8 cellular contexts compared by ENCODE assay signal in genomic region chr4:1290165-1290977, GRCh38. TPM values are rescaled to one million over a fixed set of nuclear protein-coding genes. Genes with fewer than 3 reads are reported as not detected.
DNase-seq lines count a peak whose midpoint lies in the region; ATAC-seq and TF ChIP-seq lines count a peak whose summit lies in the region.

No MANE protein-coding gene starts in this region.

- H3K27ac Mint-ChIP-seq in activated T-cell treated with anti-CD3 and anti-CD28 coated beads, Interleukin-2, amount 50 U/mL, for 24 hours: peak overlapping the region; percentile 96

- H3K27ac ChIP-seq in HUES64 (ENCODE audit: low read depth, low read length) (peak overlapping the region; percentile 74; the same call in 1 of the 2 replicates), thymus (ENCODE audit: low read depth) (peak overlapping the region; percentile 92)

- H3K4me3 Mint-ChIP-seq in activated T-cell treated with anti-CD3 and anti-CD28 coated beads, Interleukin-2, amount 50 U/mL, for 24 hours: peak overlapping the region; percentile 97

- H3K4me1 Mint-ChIP-seq in activated T-cell treated with anti-CD3 and anti-CD28 coated beads, Interleukin-2, amount 50 U/mL, for 24 hours (ENCODE audit: low read depth): peaks cover 45% of the 10 kb centered on the region

- H3K4me1 ChIP-seq in HUES64 (ENCODE audit: insufficient read depth, low read length) (peaks cover 3% of the 10 kb centered on the region; the same call in 1 of the 2 replicates), thymus (ENCODE audit: control insufficient read depth, insufficient read depth, low read length) (peaks cover 16% of the 10 kb centered on the region)

- no peaks in the 10 kb centered on the region for H3K27me3 Mint-ChIP-seq in activated T-cell treated with anti-CD3 and anti-CD28 coated beads, Interleukin-2, amount 50 U/mL, for 24 hours

- in situ Hi-C loops in astrocyte of the spinal cord (cut with HindIII; ENCODE audit: low sequenced_read_pairs): no loop called here

- ATAC-seq in left lobe of liver: peak; percentile 10

- no peaks in the 10 kb centered on the region for H3K36me3 ChIP-seq in HUES64 (ENCODE audit: insufficient read depth, low read length)
- H3K36me3 ChIP-seq in thymus (ENCODE audit: control insufficient read depth, insufficient read depth): peaks cover 3% of the 10 kb centered on the region

- H3K27me3 ChIP-seq in HUES64 (ENCODE audit: insufficient read depth, low read length) (no peaks in the 10 kb centered on the region), thymus (ENCODE audit: control insufficient read depth, insufficient read depth) (no peaks in the 10 kb centered on the region)

- H3K9me3 ChIP-seq in HUES64 (ENCODE audit: insufficient read depth, low read depth, low read length) (peaks cover 11% of the 10 kb centered on the region), thymus (ENCODE audit: control insufficient read depth) (peaks cover 4% of the 10 kb centered on the region)

- H3K36me3 Mint-ChIP-seq in activated T-cell treated with anti-CD3 and anti-CD28 coated beads, Interleukin-2, amount 50 U/mL, for 24 hours (ENCODE audit: low read depth): peaks cover 39% of the 10 kb centered on the region

- TF ChIP-seq CTCF in astrocyte of the spinal cord (IDR thresholded peaks at IDR 0.05; ENCODE audit: low read depth, low read length): no peak

- peak overlapping the region; percentile 79 for H3K4me3 ChIP-seq in HUES64 (ENCODE audit: low read length)
- peak overlapping the region; percentile 78 for H3K4me3 ChIP-seq in astrocyte of the spinal cord (ENCODE audit: low read depth, low read length)
- peak overlapping the region; percentile 99 for H3K4me3 ChIP-seq in thymus (ENCODE audit: low read length)

- H3K9me3 Mint-ChIP-seq in activated T-cell treated with anti-CD3 and anti-CD28 coated beads, Interleukin-2, amount 50 U/mL, for 24 hours: no peaks in the 10 kb centered on the region

- peak overlapping the region; percentile 95 for H3K9ac ChIP-seq in HUES64 (ENCODE audit: low read depth, low read length)

- DNase-seq in activated T-cell treated with anti-CD3 and anti-CD28 coated beads, Interleukin-2, amount 50 U/mL, for 24 hours: peak; percentile 42
- DNase-seq in activated T-cell treated with anti-CD3 and anti-CD28 coated beads, Interleukin-2, amount 50 U/mL, for 1 hour: no peak
- no peak for DNase-seq in astrocyte of the spinal cord (ENCODE audit: low read depth, low spot score)
- DNase-seq in left lobe of liver (ENCODE audit: low spot score): no peak
- no peak for DNase-seq in OCI-M2 (lab: John Stamatoyannopoulos, UW; ENCODE audit: unreplicated experiment)
- no peak for DNase-seq in NCI-H226

- WGBS in HUES64: 2% methylated on average over 47 of the region's 47 CpGs
- WGBS in thymus: 2% methylated on average over 47 of the region's 47 CpGs

RNA-seq across cellular contexts. Expression of gene MAEA, which starts 0.7 kb away (rescaled TPM):
- 77.0 TPM for polyA plus RNA-seq in HUES64 (2013, experiment 1 of 2)
- polyA plus RNA-seq in HUES64 (2013, experiment 2 of 2): 74.8 TPM
- total RNA-seq in left lobe of liver: 33.3 TPM
- 113 TPM for polyA plus RNA-seq in thymus

RNA-seq across cellular contexts. Expression of gene CTBP1, which starts 41.4 kb away (rescaled TPM):
- 90.6 TPM for polyA plus RNA-seq in HUES64 (2013, experiment 1 of 2)
- 98.6 TPM for polyA plus RNA-seq in HUES64 (2013, experiment 2 of 2)
- total RNA-seq in left lobe of liver: 97.0 TPM
- 188 TPM for polyA plus RNA-seq in thymus

RNA-seq across cellular contexts. Expression of gene UVSSA, which starts 56.6 kb away (rescaled TPM):
- polyA plus RNA-seq in HUES64 (2013, experiment 1 of 2): 6.5 TPM
- polyA plus RNA-seq in HUES64 (2013, experiment 2 of 2): 6.8 TPM
- 18.6 TPM for total RNA-seq in left lobe of liver
- polyA plus RNA-seq in thymus: 15.4 TPM
